Comparison of ENCODE assay signal across 24 cellular contexts in genomic region chrX:6910218-6910617, GRCh38.
"Had no signal": no experiment of that assay in that cellular context is flagged by ENCODE, and none has a peak within 500 bp of the region (broad histone marks: within the 10 kb centered on the region; RNA-seq: fewer than 3 reads in every experiment).

No MANE protein-coding gene starts in this region.

- H3K9me3 ChIP-seq: left lung, lower lobe of right lung, ovary, right atrium auricular region, right lobe of liver, transverse colon, upper lobe of left lung had no signal

- H3K4me1 ChIP-seq: left lung, lower lobe of right lung, right atrium auricular region, right lobe of liver, transverse colon, upper lobe of left lung had no signal

- H3K27me3 ChIP-seq: left lung, ovary, right atrium auricular region, right lobe of liver, transverse colon, upper lobe of left lung had no signal

- DNase-seq: hypothalamus; immature natural killer cell; kidney; left colon; left lung; lower lobe of right lung; mammary epithelial cell; mesenchymal stem cell; naive thymus-derived CD8-positive, alpha-beta T cell; nucleus accumbens; ovary; right lobe of liver; stimulated activated CD4-positive, alpha-beta T cell treated with anti-CD3 and anti-CD28 coated beads, Interleukin-1b, Interleukin-23, amount 100 ng/mL, for 48 hours; stimulated activated CD4-positive, alpha-beta T cell treated with anti-CD3 and anti-CD28 coated beads, Interleukin-2, amount 100 ng/mL, for 48 hours; stimulated activated CD4-positive, alpha-beta T cell treated with anti-CD3 and anti-CD28 coated beads, Interleukin-4, amount 100 ng/mL, for 4 hours; stimulated activated CD8-positive, alpha-beta memory T cell treated with anti-CD3 and anti-CD28 coated beads, Interleukin-4, amount 100 ng/mL, for 48 hours; stimulated activated naive CD4-positive, alpha-beta T cell treated with Interleukin-2 at 50 U/mL for 16 hours; stimulated activated naive CD8-positive, alpha-beta T cell treated with anti-CD3 and anti-CD28 coated beads, Interleukin-15, amount 100 ng/mL, for 72 hours; substantia nigra; transverse colon; upper lobe of left lung had no signal

- H3K36me3 ChIP-seq: left lung, lower lobe of right lung, ovary, right atrium auricular region, right lobe of liver, transverse colon, upper lobe of left lung had no signal

- H3K4me2 ChIP-seq: smooth muscle cell had no signal

- H3K4me3 ChIP-seq: left lung, lower lobe of right lung, ovary, right atrium auricular region, right lobe of liver, smooth muscle cell, transverse colon, upper lobe of left lung had no signal

- ATAC-seq: left colon; left lung; lower lobe of right lung; naive thymus-derived CD8-positive, alpha-beta T cell; right lobe of liver; stimulated activated memory B cell treated with anti-CD40 and anti-IgM and Interleukin-4, amounts not matched to agents 10 μg/mL and 1 μg/mL and 100 μg/mL, for 72 hours; stimulated activated naive CD8-positive, alpha-beta T cell treated with anti-CD3 and anti-CD28 coated beads, Interleukin-15, amount 100 ng/mL, for 72 hours had no signal

- H3K27ac ChIP-seq: left lung, lower lobe of right lung, ovary, right atrium auricular region, right lobe of liver, transverse colon, upper lobe of left lung had no signal
